ENCODE assay signal across 1 cellular context in the genomic region with DNA sequence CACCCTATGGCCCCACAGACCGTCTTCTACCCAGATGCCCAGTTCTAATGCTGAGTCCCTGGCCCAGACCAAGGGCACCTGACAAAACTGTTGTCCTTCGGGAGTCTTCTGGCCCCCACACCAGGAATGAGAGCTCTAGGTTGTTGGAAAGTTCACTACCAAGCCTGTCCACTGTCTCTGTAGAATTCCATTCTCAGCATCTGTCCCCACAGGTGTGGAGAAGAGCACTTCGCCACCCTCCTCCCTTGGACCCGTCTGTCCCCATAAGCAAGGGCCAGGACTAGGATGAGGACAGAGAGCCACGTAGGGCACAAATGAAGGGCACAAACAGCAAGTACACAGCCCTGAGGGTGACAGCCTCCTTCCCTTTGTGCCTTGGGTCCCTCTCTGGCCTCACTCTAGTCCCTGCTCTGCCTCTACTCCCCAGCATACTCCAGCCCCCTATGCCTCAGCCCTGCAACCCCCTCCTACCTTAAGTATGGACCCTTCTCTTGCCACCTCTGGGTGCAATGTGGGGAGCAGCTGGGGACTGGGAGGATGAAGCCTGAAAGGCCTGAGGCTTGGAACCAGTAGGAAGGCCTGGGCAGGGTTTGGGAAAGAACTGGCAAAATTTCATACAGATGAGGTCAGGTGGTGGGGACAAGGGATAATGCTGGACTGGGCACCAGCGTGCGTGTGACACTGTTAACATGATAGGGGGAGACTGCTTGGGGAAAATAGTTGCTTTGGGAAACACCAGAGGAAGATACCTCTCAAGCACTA.
TF ChIP-seq lines count a peak whose summit lies in the region.

No MANE protein-coding gene starts in this region.

TF ChIP-seq in HepG2, 621 proteins besides CTCF, POLR2A, EP300 and RAD21 (continued from another document):
- TF ChIP-seq ZNF572 (CRISPR knock-in tag; IDR thresholded peaks at IDR 0.05): peak; percentile 89; the same call in 1 of the 2 replicates
- TF ChIP-seq ZNF609 (CRISPR knock-in tag; IDR thresholded peaks at IDR 0.05; ENCODE audit: borderline replicate concordance): no peak
- 0 out of 2 replicates have a peak, but pooled peaks have one; percentile 6 for TF ChIP-seq HES4 (CRISPR knock-in tag; IDR thresholded peaks at IDR 0.05; ENCODE audit: borderline replicate concordance)
- peak; percentile 42 for TF ChIP-seq IKZF4 (CRISPR knock-in tag; IDR thresholded peaks at IDR 0.05; ENCODE audit: borderline replicate concordance, low read depth, not compliant biosample characterization)
- TF ChIP-seq ZNF136 (CRISPR knock-in tag; IDR thresholded peaks at IDR 0.05; ENCODE audit: low read depth): 0 out of 2 replicates have a peak, but pooled peaks have one; percentile 26
- 0 out of 2 replicates have a peak, but pooled peaks have one; percentile 3 for TF ChIP-seq ZNF143 (CRISPR knock-in tag; IDR thresholded peaks at IDR 0.05)
- no peak for TF ChIP-seq CENPBD1 (CRISPR knock-in tag; IDR thresholded peaks at IDR 0.05; ENCODE audit: borderline replicate concordance, low read depth)
- TF ChIP-seq ZNF710 (CRISPR knock-in tag; IDR thresholded peaks at IDR 0.05; ENCODE audit: borderline replicate concordance): no peak
- 0 out of 2 replicates have a peak, but pooled peaks have one; percentile 9 for TF ChIP-seq TARDBP (CRISPR knock-in tag; IDR thresholded peaks at IDR 0.05)
- TF ChIP-seq ZNF225 (CRISPR knock-in tag; IDR thresholded peaks at IDR 0.05): peak; percentile 17; the same call in 1 of the 2 replicates
- TF ChIP-seq JUND (CRISPR knock-in tag; IDR thresholded peaks at IDR 0.05): no peak
- TF ChIP-seq SRSF1 (optimal IDR thresholded peaks at IDR 0.05; ENCODE audit: low read depth, low read length): no peak
- no peak for TF ChIP-seq HOXA5 (CRISPR knock-in tag; IDR thresholded peaks at IDR 0.05)
- peak; percentile 60; the same call in 1 of the 2 replicates for TF ChIP-seq PAF1 (CRISPR knock-in tag; IDR thresholded peaks at IDR 0.05)
- TF ChIP-seq, protein P1, sequence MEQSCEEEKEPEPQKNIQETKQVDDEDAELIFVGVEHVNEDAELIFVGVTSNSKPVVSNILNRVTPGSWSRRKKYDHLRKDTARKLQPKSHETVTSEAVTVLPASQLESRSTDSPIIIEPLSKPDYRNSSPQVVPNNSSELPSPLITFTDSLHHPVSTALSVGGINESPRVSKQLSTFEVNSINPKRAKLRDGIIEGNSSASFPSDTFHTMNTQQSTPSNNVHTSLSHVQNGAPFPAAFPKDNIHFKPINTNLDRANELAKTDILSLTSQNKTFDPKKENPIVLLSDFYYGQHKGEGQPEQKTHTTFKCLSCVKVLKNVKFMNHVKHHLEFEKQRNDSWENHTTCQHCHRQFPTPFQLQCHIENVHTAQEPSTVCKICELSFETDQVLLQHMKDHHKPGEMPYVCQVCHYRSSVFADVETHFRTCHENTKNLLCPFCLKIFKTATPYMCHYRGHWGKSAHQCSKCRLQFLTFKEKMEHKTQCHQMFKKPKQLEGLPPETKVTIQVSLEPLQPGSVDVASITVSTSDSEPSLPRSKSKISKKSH (CRISPR knock-in tag; IDR thresholded peaks at IDR 0.05; ENCODE audit: borderline replicate concordance): peak; percentile 28; the same call in 1 of the 2 replicates
- TF ChIP-seq, protein P2, sequence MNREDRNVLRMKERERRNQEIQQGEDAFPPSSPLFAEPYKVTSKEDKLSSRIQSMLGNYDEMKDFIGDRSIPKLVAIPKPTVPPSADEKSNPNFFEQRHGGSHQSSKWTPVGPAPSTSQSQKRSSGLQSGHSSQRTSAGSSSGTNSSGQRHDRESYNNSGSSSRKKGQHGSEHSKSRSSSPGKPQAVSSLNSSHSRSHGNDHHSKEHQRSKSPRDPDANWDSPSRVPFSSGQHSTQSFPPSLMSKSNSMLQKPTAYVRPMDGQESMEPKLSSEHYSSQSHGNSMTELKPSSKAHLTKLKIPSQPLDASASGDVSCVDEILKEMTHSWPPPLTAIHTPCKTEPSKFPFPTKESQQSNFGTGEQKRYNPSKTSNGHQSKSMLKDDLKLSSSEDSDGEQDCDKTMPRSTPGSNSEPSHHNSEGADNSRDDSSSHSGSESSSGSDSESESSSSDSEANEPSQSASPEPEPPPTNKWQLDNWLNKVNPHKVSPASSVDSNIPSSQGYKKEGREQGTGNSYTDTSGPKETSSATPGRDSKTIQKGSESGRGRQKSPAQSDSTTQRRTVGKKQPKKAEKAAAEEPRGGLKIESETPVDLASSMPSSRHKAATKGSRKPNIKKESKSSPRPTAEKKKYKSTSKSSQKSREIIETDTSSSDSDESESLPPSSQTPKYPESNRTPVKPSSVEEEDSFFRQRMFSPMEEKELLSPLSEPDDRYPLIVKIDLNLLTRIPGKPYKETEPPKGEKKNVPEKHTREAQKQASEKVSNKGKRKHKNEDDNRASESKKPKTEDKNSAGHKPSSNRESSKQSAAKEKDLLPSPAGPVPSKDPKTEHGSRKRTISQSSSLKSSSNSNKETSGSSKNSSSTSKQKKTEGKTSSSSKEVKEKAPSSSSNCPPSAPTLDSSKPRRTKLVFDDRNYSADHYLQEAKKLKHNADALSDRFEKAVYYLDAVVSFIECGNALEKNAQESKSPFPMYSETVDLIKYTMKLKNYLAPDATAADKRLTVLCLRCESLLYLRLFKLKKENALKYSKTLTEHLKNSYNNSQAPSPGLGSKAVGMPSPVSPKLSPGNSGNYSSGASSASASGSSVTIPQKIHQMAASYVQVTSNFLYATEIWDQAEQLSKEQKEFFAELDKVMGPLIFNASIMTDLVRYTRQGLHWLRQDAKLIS (CRISPR knock-in tag; IDR thresholded peaks at IDR 0.05): peak; percentile 81; the same call in 1 of the 2 replicates
- peak; percentile 53 for TF ChIP-seq U2AF1 (optimal IDR thresholded peaks at IDR 0.05; ENCODE audit: low read depth, low read length)
- TF ChIP-seq BCL6 (CRISPR knock-in tag; IDR thresholded peaks at IDR 0.05): 0 out of 2 replicates have a peak, but pooled peaks have one; percentile 14
- 0 out of 2 replicates have a peak, but pooled peaks have one; percentile 45 for TF ChIP-seq SMAD1 (CRISPR knock-in tag; IDR thresholded peaks at IDR 0.05; ENCODE audit: borderline replicate concordance, low read depth)
- 0 out of 2 replicates have a peak, but pooled peaks have one; percentile 11 for TF ChIP-seq MIER2 (CRISPR knock-in tag; IDR thresholded peaks at IDR 0.05)
- TF ChIP-seq BORCS8-MEF2B (CRISPR knock-in tag; IDR thresholded peaks at IDR 0.05): 0 out of 2 replicates have a peak, but pooled peaks have one; percentile 31
- TF ChIP-seq HHEX (CRISPR knock-in tag; IDR thresholded peaks at IDR 0.05): 0 out of 2 replicates have a peak, but pooled peaks have one; percentile 31
- 0 out of 2 replicates have a peak, but pooled peaks have one; percentile 20 for TF ChIP-seq ZNF512 (CRISPR knock-in tag; IDR thresholded peaks at IDR 0.05)
- no peak for TF ChIP-seq USF2 (IDR thresholded peaks at IDR 0.05; ENCODE audit: low read depth, low read length)
- no peak for TF ChIP-seq USF2 (CRISPR knock-in tag; IDR thresholded peaks at IDR 0.05; ENCODE audit: borderline replicate concordance)
- no peak for TF ChIP-seq SIX4 (CRISPR knock-in tag; IDR thresholded peaks at IDR 0.05)
